ENCODE assay signal across 1 cellular context in the genomic region with DNA sequence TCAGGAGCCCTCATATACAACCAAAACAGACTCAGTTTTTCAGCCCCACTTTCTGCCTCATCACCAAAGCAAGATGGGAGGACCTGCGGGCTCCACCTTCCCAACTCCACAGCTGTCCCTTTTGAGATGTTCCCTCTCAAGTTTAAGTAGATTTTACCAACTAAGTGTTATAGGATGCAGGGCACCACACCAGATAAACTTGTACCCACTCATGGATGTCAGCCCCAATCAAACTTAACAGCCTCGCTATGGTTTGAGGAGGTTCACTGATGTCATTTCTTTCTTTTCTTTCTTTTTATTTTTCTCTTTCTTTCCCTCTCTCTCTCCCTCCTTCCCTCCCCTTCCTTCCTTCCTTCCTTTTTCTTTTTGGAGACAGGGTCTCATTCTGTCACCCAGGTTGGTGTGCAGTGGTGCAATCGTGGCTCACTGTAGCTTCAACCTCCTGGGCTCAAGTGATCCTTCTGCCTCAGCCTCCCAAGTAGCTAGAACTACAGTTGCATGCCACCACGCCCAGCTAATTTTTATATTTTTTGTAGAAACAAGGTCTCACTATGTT.
TF ChIP-seq lines count a peak whose summit lies in the region.

No MANE protein-coding gene starts in this region.

TF ChIP-seq in K562, 482 proteins besides CTCF, POLR2A, EP300 and RAD21:
- TF ChIP-seq, protein P1, sequence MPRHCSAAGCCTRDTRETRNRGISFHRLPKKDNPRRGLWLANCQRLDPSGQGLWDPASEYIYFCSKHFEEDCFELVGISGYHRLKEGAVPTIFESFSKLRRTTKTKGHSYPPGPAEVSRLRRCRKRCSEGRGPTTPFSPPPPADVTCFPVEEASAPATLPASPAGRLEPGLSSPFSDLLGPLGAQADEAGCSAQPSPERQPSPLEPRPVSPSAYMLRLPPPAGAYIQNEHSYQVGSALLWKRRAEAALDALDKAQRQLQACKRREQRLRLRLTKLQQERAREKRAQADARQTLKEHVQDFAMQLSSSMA (CRISPR knock-in tag; IDR thresholded peaks at IDR 0.05): no peak
- no peak for TF ChIP-seq SOX6 (IDR thresholded peaks at IDR 0.05)
- TF ChIP-seq, protein P2, sequence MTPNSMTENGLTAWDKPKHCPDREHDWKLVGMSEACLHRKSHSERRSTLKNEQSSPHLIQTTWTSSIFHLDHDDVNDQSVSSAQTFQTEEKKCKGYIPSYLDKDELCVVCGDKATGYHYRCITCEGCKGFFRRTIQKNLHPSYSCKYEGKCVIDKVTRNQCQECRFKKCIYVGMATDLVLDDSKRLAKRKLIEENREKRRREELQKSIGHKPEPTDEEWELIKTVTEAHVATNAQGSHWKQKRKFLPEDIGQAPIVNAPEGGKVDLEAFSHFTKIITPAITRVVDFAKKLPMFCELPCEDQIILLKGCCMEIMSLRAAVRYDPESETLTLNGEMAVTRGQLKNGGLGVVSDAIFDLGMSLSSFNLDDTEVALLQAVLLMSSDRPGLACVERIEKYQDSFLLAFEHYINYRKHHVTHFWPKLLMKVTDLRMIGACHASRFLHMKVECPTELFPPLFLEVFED (CRISPR knock-in tag; conservative IDR thresholded peaks at IDR 0.05): 0 out of 2 replicates have a peak, but pooled peaks have one; percentile 46
- TF ChIP-seq, protein P3, sequence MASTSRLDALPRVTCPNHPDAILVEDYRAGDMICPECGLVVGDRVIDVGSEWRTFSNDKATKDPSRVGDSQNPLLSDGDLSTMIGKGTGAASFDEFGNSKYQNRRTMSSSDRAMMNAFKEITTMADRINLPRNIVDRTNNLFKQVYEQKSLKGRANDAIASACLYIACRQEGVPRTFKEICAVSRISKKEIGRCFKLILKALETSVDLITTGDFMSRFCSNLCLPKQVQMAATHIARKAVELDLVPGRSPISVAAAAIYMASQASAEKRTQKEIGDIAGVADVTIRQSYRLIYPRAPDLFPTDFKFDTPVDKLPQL (IDR thresholded peaks at IDR 0.05; ENCODE audit: extremely low read depth, insufficient read length): no peak
- TF ChIP-seq PHB2 (IDR thresholded peaks at IDR 0.05; ENCODE audit: low read depth): 0 out of 2 replicates have a peak, but pooled peaks have one; percentile 27
- TF ChIP-seq SUPT5H (IDR thresholded peaks at IDR 0.05): peak; percentile 31; the same call in 1 of the 2 replicates
